In genomic region chr15:22961661-22962221, GRCh38 we compare ENCODE assay signal across 14 cellular contexts. TPM values are rescaled to one million over a fixed set of nuclear protein-coding genes. Genes with fewer than 3 reads are reported as not detected.
DNase-seq lines count a peak whose midpoint lies in the region; ATAC-seq and TF ChIP-seq lines count a peak whose summit lies in the region.
"Had no signal": no experiment of that assay in that cellular context is flagged by ENCODE, and none has a peak within 500 bp of the region (broad histone marks: within the 10 kb centered on the region; RNA-seq: fewer than 3 reads in every experiment).

No MANE protein-coding gene starts in this region.

- whole genome bisulfite sequencing in body of pancreas, 2 donors, result 12 to 25% methylated on average over 2 of the region's 2 CpGs
- WGBS in right cardiac atrium, result 28% methylated on average over 2 of the region's 2 CpGs
- WGBS in smooth muscle cell (ENCODE audit: low lambda C conversion rate), result 42% methylated on average over 2 of the region's 2 CpGs

- no peak overlapping the region for H3K4me3 Mint-ChIP-seq in natural killer cell
- H3K4me3 Mint-ChIP-seq: activated CD4-positive, alpha-beta T cell treated with anti-CD3 and anti-CD28 coated beads for 36 hours; CD4-positive, alpha-beta T cell; memory B cell had no signal

- peaks cover 96% of the 10 kb centered on the region for H3K79me2 ChIP-seq in smooth muscle cell (ENCODE audit: low read depth)

- intact Hi-C loops in body of pancreas (cut with DNase I), result no loop called here
- intact Hi-C loops in right cardiac atrium (cut with DNase I), result no loop called here
- intact Hi-C loops in left lung (cut with DNase I), result no loop called here
- intact Hi-C loops in natural killer cell (cut with micrococcal nuclease), result no loop called here

- H3K36me3 ChIP-seq in body of pancreas (replicated peaks in 1 of 2; ENCODE audit: insufficient read depth in 1 of 2, low read depth in 2 of 2), result no peaks in the 10 kb centered on the region
- no peaks in the 10 kb centered on the region for H3K36me3 ChIP-seq in smooth muscle cell (ENCODE audit: low read depth)
- no peaks in the 10 kb centered on the region for H3K36me3 ChIP-seq in left lung

- peaks cover 0 to 7% of the 10 kb centered on the region in 2 donors for H3K4me1 Mint-ChIP-seq in natural killer cell
- H3K4me1 Mint-ChIP-seq: activated CD4-positive, alpha-beta T cell treated with anti-CD3 and anti-CD28 coated beads for 36 hours had no signal

- peaks cover 100% of the 10 kb centered on the region for H4K20me1 ChIP-seq in smooth muscle cell (ENCODE audit: low read depth)

- no peaks in the 10 kb centered on the region for H3K36me3 Mint-ChIP-seq in natural killer cell
- H3K36me3 Mint-ChIP-seq: memory B cell had no signal

- H2AFZ ChIP-seq in smooth muscle cell (ENCODE audit: low read depth), result no peak overlapping the region

- TF ChIP-seq CTCF in body of pancreas (IDR thresholded peaks at IDR 0.05) (no peak), smooth muscle cell (IDR thresholded peaks at IDR 0.05; ENCODE audit: borderline replicate concordance, insufficient read depth, poor library complexity, severe bottlenecking) (no peak), left lung (IDR thresholded peaks at IDR 0.05) (no peak), natural killer cell (IDR thresholded peaks at IDR 0.05) (no peak)

- no peaks in the 10 kb centered on the region for H3K27me3 Mint-ChIP-seq in natural killer cell (ENCODE audit: low read depth in 2 of 2)
- H3K27me3 Mint-ChIP-seq: activated CD4-positive, alpha-beta T cell treated with anti-CD3 and anti-CD28 coated beads for 36 hours; CD4-positive, alpha-beta T cell had no signal

- H3K27ac ChIP-seq in body of pancreas, result peak overlapping the region; percentile 7 to 80 (median 70)
- peak overlapping the region; percentile 54 for H3K27ac ChIP-seq in right cardiac atrium (ENCODE audit: low read length)
- H3K27ac ChIP-seq in smooth muscle cell (ENCODE audit: low read depth), result peak overlapping the region; percentile 54
- peak overlapping the region in 1 of 2 donors; percentile 70 for H3K27ac ChIP-seq in left lung

- no peaks in the 10 kb centered on the region for H3K9me3 Mint-ChIP-seq in natural killer cell
- H3K9me3 Mint-ChIP-seq: CD4-positive, alpha-beta T cell; memory B cell had no signal

- peak; percentile 56 for DNase-seq in GM03348 (ENCODE audit: low spot score)
- DNase-seq in body of pancreas, result peak; percentile 57 to 79 (median 68)
- DNase-seq in right cardiac atrium, result no peak
- DNase-seq in smooth muscle cell (lab: John Stamatoyannopoulos, UW; ENCODE audit: unreplicated experiment), result no peak
- DNase-seq in stimulated activated CD4-positive, alpha-beta T cell treated with anti-CD3 and anti-CD28 coated beads, Interleukin-12 subunit alpha, Interleukin-12 subunit beta, amount 100 ng/mL, for 4 hours, result no peak
- DNase-seq in NCI-H128 (lab: John Stamatoyannopoulos, UW; ENCODE audit: unreplicated experiment), result no peak
- no peak for DNase-seq in left lung
- DNase-seq in natural killer cell, result no peak
- DNase-seq: activated CD4-positive, alpha-beta T cell treated with anti-CD3 and anti-CD28 coated beads for 36 hours; activated effector memory CD4-positive, alpha-beta T cell treated with anti-CD3 and anti-CD28 coated beads, Interleukin-2, amount 50 U/mL, for 16 hours; CD4-positive, alpha-beta T cell; glutamatergic neuron; NCI-H526 had no signal

- H3K9ac ChIP-seq in smooth muscle cell (ENCODE audit: low read depth), result no peak overlapping the region

- H3K9me3 ChIP-seq in body of pancreas, result no peaks in the 10 kb centered on the region
- no peaks in the 10 kb centered on the region for H3K9me3 ChIP-seq in right cardiac atrium (ENCODE audit: control insufficient read depth, low read length)
- no peaks in the 10 kb centered on the region for H3K9me3 ChIP-seq in smooth muscle cell (replicated peaks; ENCODE audit: low read depth)
- no peaks in the 10 kb centered on the region for H3K9me3 ChIP-seq in left lung

- H3K4me2 ChIP-seq in smooth muscle cell, result peak overlapping the region; percentile 2

- no peak overlapping the region for H3K27ac Mint-ChIP-seq in natural killer cell
- H3K27ac Mint-ChIP-seq: activated CD4-positive, alpha-beta T cell treated with anti-CD3 and anti-CD28 coated beads for 36 hours; CD4-positive, alpha-beta T cell; memory B cell had no signal

- peaks cover 6% of the 10 kb centered on the region for H3F3A ChIP-seq in smooth muscle cell (ENCODE audit: low read depth)

- ATAC-seq in body of pancreas (peak; percentile 72), right cardiac atrium (peak in 1 of 2 donors; percentile 34), left lung (no peak), natural killer cell (no peak)
- ATAC-seq: activated CD4-positive, alpha-beta T cell treated with anti-CD3 and anti-CD28 coated beads for 36 hours had no signal

- peaks cover 56% of the 10 kb centered on the region for H3K4me1 ChIP-seq in body of pancreas
- H3K4me1 ChIP-seq in right cardiac atrium (ENCODE audit: control insufficient read depth, insufficient read depth, low read length), result peaks cover 18% of the 10 kb centered on the region
- H3K4me1 ChIP-seq in smooth muscle cell (ENCODE audit: low read depth), result no peaks in the 10 kb centered on the region
- peaks cover 6 to 71% of the 10 kb centered on the region in 2 donors for H3K4me1 ChIP-seq in left lung

- H3K4me3 ChIP-seq in body of pancreas (no peak overlapping the region), right cardiac atrium (ENCODE audit: low read length) (no peak overlapping the region), smooth muscle cell (no peak overlapping the region), left lung (no peak overlapping the region)

- H3K27me3 ChIP-seq in body of pancreas (no peaks in the 10 kb centered on the region), right cardiac atrium (ENCODE audit: control insufficient read depth, insufficient read depth) (no peaks in the 10 kb centered on the region), smooth muscle cell (ENCODE audit: low read depth) (no peaks in the 10 kb centered on the region), left lung (no peaks in the 10 kb centered on the region)

- no peak for TF ChIP-seq POLR2A in body of pancreas (IDR thresholded peaks at IDR 0.05)

RNA-seq across cellular contexts. Expression of gene CYFIP1, which starts 18.4 kb away (rescaled TPM):
- total RNA-seq in body of pancreas, result 10 to 100 TPM; 68.5 to 68.6 TPM
- total RNA-seq in right cardiac atrium, result 10 to 100 TPM; 30.3 to 42.5 (median 36.3) TPM
- polyA plus RNA-seq in right cardiac atrium, result 12.2 TPM
- total RNA-seq in smooth muscle cell, result 65.2 and 86.2 TPM in 2 replicates
- 67.6 and 69.6 TPM in 2 replicates for polyA plus RNA-seq in smooth muscle cell
- 100 to 1,000 TPM; 141 to 164 TPM for total RNA-seq in left lung
- 1 to 10 TPM; 6.4 to 9.2 (median 8.8) TPM for total RNA-seq in natural killer cell

Comparison
In these comparisons a context has a peak if more than half of its experiments do, and no peak if none do; other contexts are left out.
1. DNase-seq: peak in GM03348 (single experiment) and body of pancreas (4 of 4); none in right cardiac atrium (0 of 3), smooth muscle cell (single experiment), stimulated activated CD4-positive, alpha-beta T cell treated with anti-CD3 and anti-CD28 coated beads, Interleukin-12 subunit alpha, Interleukin-12 subunit beta, amount 100 ng/mL, for 4 hours (single experiment), NCI-H128 (single experiment), left lung (0 of 2) and natural killer cell (single experiment).